ENCODE assay signal across 2 cellular contexts in the genomic region with DNA sequence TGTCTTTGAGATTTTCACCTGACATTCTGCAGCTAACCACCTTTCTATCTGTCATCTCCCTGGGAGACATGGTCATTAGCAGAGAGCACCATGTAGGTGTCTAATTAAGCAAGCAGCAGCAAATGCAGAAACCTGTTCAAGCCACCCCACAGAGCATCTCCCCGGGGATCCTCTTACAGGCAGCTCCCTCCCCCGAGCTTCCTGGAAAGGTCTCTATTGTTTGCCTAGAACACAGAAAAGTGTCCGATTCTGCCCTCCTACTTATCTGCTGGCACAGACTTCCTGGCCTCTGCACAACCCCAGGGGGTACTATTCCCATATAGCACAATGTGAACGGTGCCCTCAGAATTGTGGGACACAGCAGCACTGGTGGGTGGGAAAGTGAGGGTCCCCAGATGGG.
TF ChIP-seq lines count a peak whose summit lies in the region.

No MANE protein-coding gene starts in this region.

TF ChIP-seq in H1, 55 proteins besides CTCF, POLR2A, EP300 and RAD21 (continued from another document):
- no peak for TF ChIP-seq SRF (IDR thresholded peaks at IDR 0.05; ENCODE audit: low read depth, low read length)
- no peak for TF ChIP-seq TAF1 (IDR thresholded peaks at IDR 0.05; ENCODE audit: low read depth, low read length)
- TF ChIP-seq ZNF274 (IDR thresholded peaks at IDR 0.05; ENCODE audit: borderline replicate concordance, extremely low read depth, low read length) = no peak
- no peak for TF ChIP-seq CEBPB (IDR thresholded peaks at IDR 0.05; ENCODE audit: low read depth, low read length)
- TF ChIP-seq CTBP2 (IDR thresholded peaks at IDR 0.05; ENCODE audit: borderline replicate concordance, insufficient read depth, insufficient read length, low read length) = no peak
- no peak for TF ChIP-seq SP2 (IDR thresholded peaks at IDR 0.05; ENCODE audit: low read length)
- TF ChIP-seq RNF2 (IDR thresholded peaks at IDR 0.05; ENCODE audit: borderline replicate concordance, low read depth, low read length, missing control alignments, poor library complexity, severe bottlenecking) = no peak
- TF ChIP-seq ASH2L (IDR thresholded peaks at IDR 0.05; ENCODE audit: low read length) = no peak
- TF ChIP-seq, protein P1, sequence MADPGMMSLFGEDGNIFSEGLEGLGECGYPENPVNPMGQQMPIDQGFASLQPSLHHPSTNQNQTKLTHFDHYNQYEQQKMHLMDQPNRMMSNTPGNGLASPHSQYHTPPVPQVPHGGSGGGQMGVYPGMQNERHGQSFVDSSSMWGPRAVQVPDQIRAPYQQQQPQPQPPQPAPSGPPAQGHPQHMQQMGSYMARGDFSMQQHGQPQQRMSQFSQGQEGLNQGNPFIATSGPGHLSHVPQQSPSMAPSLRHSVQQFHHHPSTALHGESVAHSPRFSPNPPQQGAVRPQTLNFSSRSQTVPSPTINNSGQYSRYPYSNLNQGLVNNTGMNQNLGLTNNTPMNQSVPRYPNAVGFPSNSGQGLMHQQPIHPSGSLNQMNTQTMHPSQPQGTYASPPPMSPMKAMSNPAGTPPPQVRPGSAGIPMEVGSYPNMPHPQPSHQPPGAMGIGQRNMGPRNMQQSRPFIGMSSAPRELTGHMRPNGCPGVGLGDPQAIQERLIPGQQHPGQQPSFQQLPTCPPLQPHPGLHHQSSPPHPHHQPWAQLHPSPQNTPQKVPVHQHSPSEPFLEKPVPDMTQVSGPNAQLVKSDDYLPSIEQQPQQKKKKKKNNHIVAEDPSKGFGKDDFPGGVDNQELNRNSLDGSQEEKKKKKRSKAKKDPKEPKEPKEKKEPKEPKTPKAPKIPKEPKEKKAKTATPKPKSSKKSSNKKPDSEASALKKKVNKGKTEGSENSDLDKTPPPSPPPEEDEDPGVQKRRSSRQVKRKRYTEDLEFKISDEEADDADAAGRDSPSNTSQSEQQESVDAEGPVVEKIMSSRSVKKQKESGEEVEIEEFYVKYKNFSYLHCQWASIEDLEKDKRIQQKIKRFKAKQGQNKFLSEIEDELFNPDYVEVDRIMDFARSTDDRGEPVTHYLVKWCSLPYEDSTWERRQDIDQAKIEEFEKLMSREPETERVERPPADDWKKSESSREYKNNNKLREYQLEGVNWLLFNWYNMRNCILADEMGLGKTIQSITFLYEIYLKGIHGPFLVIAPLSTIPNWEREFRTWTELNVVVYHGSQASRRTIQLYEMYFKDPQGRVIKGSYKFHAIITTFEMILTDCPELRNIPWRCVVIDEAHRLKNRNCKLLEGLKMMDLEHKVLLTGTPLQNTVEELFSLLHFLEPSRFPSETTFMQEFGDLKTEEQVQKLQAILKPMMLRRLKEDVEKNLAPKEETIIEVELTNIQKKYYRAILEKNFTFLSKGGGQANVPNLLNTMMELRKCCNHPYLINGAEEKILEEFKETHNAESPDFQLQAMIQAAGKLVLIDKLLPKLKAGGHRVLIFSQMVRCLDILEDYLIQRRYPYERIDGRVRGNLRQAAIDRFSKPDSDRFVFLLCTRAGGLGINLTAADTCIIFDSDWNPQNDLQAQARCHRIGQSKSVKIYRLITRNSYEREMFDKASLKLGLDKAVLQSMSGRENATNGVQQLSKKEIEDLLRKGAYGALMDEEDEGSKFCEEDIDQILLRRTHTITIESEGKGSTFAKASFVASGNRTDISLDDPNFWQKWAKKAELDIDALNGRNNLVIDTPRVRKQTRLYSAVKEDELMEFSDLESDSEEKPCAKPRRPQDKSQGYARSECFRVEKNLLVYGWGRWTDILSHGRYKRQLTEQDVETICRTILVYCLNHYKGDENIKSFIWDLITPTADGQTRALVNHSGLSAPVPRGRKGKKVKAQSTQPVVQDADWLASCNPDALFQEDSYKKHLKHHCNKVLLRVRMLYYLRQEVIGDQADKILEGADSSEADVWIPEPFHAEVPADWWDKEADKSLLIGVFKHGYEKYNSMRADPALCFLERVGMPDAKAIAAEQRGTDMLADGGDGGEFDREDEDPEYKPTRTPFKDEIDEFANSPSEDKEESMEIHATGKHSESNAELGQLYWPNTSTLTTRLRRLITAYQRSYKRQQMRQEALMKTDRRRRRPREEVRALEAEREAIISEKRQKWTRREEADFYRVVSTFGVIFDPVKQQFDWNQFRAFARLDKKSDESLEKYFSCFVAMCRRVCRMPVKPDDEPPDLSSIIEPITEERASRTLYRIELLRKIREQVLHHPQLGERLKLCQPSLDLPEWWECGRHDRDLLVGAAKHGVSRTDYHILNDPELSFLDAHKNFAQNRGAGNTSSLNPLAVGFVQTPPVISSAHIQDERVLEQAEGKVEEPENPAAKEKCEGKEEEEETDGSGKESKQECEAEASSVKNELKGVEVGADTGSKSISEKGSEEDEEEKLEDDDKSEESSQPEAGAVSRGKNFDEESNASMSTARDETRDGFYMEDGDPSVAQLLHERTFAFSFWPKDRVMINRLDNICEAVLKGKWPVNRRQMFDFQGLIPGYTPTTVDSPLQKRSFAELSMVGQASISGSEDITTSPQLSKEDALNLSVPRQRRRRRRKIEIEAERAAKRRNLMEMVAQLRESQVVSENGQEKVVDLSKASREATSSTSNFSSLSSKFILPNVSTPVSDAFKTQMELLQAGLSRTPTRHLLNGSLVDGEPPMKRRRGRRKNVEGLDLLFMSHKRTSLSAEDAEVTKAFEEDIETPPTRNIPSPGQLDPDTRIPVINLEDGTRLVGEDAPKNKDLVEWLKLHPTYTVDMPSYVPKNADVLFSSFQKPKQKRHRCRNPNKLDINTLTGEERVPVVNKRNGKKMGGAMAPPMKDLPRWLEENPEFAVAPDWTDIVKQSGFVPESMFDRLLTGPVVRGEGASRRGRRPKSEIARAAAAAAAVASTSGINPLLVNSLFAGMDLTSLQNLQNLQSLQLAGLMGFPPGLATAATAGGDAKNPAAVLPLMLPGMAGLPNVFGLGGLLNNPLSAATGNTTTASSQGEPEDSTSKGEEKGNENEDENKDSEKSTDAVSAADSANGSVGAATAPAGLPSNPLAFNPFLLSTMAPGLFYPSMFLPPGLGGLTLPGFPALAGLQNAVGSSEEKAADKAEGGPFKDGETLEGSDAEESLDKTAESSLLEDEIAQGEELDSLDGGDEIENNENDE (IDR thresholded peaks at IDR 0.05; ENCODE audit: insufficient replicate concordance, low read length) = no peak
- no peak for TF ChIP-seq HDAC6 (IDR thresholded peaks at IDR 0.05; ENCODE audit: low read depth, low read length)

TF ChIP-seq in SK-N-SH treated with all-trans-retinoic acid at 6 μM for 48 hours, 23 proteins besides CTCF, POLR2A, EP300 and RAD21 (continued from another document):
- TF ChIP-seq, protein P2, sequence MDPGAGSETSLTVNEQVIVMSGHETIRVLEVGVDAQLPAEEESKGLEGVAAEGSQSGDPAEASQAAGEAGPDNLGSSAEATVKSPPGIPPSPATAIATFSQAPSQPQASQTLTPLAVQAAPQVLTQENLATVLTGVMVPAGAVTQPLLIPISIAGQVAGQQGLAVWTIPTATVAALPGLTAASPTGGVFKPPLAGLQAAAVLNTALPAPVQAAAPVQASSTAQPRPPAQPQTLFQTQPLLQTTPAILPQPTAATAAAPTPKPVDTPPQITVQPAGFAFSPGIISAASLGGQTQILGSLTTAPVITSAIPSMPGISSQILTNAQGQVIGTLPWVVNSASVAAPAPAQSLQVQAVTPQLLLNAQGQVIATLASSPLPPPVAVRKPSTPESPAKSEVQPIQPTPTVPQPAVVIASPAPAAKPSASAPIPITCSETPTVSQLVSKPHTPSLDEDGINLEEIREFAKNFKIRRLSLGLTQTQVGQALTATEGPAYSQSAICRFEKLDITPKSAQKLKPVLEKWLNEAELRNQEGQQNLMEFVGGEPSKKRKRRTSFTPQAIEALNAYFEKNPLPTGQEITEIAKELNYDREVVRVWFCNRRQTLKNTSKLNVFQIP (CRISPR knock-in tag; IDR thresholded peaks at IDR 0.05; ENCODE audit: borderline replicate concordance, low read depth) = no peak
- no peak for TF ChIP-seq CSDC2 (CRISPR knock-in tag; IDR thresholded peaks at IDR 0.05)
